8 cellular contexts compared by ENCODE assay signal in genomic region chr15:96340611-96341464, GRCh38. TPM values are rescaled to one million over a fixed set of nuclear protein-coding genes. Genes with fewer than 3 reads are reported as not detected.
DNase-seq lines count a peak whose midpoint lies in the region; ATAC-seq, FAIRE-seq and TF ChIP-seq lines count a peak whose summit lies in the region.

No MANE protein-coding gene starts in this region.

- H3K4me3 ChIP-seq in mesenchymal stem cell (ENCODE audit: insufficient read depth in 1 of 2, low read depth in 1 of 2, low read length in 2 of 2): peak overlapping the region; percentile 64 to 99
- peak overlapping the region; percentile 84 to 90 for H3K4me3 ChIP-seq in uterus

- TF ChIP-seq POLR2A in uterus (IDR thresholded peaks at IDR 0.05) (no peak), GM12892 (IDR thresholded peaks at IDR 0.05; ENCODE audit: low read depth, low read length) (no peak)

- peak overlapping the region; percentile 80 for H2BK5ac ChIP-seq in mesenchymal stem cell (ENCODE audit: low read depth, low read length, poor library complexity, severe bottlenecking)

- H2AFZ ChIP-seq in mesenchymal stem cell (ENCODE audit: low read depth, low read length): no peak overlapping the region

- H3K14ac ChIP-seq in mesenchymal stem cell (ENCODE audit: low read length in 2 of 2): peak overlapping the region; percentile 68 to 78

- H3K4ac ChIP-seq in mesenchymal stem cell (ENCODE audit: low read depth in 1 of 2, low read length in 2 of 2): peak overlapping the region; percentile 96 to 99

- H3K36me3 ChIP-seq in mesenchymal stem cell (ENCODE audit: control insufficient read depth in 1 of 2, insufficient read depth in 2 of 2, low read depth in 1 of 2, low read length in 2 of 2): peaks cover 32 to 66% of the 10 kb centered on the region in 2 experiments
- no peaks in the 10 kb centered on the region for H3K36me3 ChIP-seq in uterus

- WGBS in mesenchymal stem cell: under 1% methylated on average over 52 of the region's 62 CpGs

- H3K79me1 ChIP-seq in mesenchymal stem cell (replicated peaks; ENCODE audit: low read length, poor library complexity, severe bottlenecking): no peaks in the 10 kb centered on the region

- peak overlapping the region; percentile 93 for H2BK15ac ChIP-seq in mesenchymal stem cell (ENCODE audit: low read depth, poor library complexity, severe bottlenecking)

- H3K9me3 ChIP-seq in mesenchymal stem cell (ENCODE audit: control insufficient read depth, low read length) (no peaks in the 10 kb centered on the region), uterus (no peaks in the 10 kb centered on the region)

- H3K4me1 ChIP-seq in mesenchymal stem cell (ENCODE audit: control insufficient read depth, insufficient read depth, low read depth, low read length) (peaks cover 20% of the 10 kb centered on the region), uterus (no peaks in the 10 kb centered on the region)

- peak overlapping the region; percentile 99 for H3K9ac ChIP-seq in mesenchymal stem cell (ENCODE audit: low read length)

- no peak for FAIRE-seq in GM12892 (lab: Jason Lieb, UNC)

- no peak for TF ChIP-seq CTCF in uterus (IDR thresholded peaks at IDR 0.05)

- no peaks in the 10 kb centered on the region for H3K27me3 ChIP-seq in mesenchymal stem cell (ENCODE audit: control insufficient read depth in 1 of 2, insufficient read depth in 1 of 2, low read length in 2 of 2)
- no peaks in the 10 kb centered on the region for H3K27me3 ChIP-seq in uterus

- ATAC-seq in GM18498 (IDR thresholded peaks at IDR 0.05; ENCODE audit: unreplicated experiment): peak; percentile 29
- ATAC-seq in HG02678 (IDR thresholded peaks at IDR 0.05; ENCODE audit: unreplicated experiment): no peak
- no peak for ATAC-seq in HG02870 (IDR thresholded peaks at IDR 0.05; ENCODE audit: unreplicated experiment)

- H3K27ac ChIP-seq in mesenchymal stem cell (ENCODE audit: low read length, poor library complexity, severe bottlenecking): peak overlapping the region; percentile 96
- H3K27ac ChIP-seq in uterus: peak overlapping the region; percentile 94 to 100

- peak overlapping the region; percentile 90 for H4K8ac ChIP-seq in mesenchymal stem cell (ENCODE audit: low read length)

- peak overlapping the region; percentile 71 to 75 for H2BK12ac ChIP-seq in mesenchymal stem cell (ENCODE audit: low read length in 2 of 2)

- peak overlapping the region; percentile 26 for H2AK5ac ChIP-seq in mesenchymal stem cell (ENCODE audit: low read length, severe bottlenecking)

- intact Hi-C loops in uterus (cut with DNase I; ENCODE audit: low total_unique reads): no loop called here

- peak overlapping the region; percentile 99 for H2BK120ac ChIP-seq in mesenchymal stem cell (ENCODE audit: low read depth, low read length)

- peak overlapping the region; percentile 0 to 70 for H3K23ac ChIP-seq in mesenchymal stem cell (ENCODE audit: low read length in 2 of 2)

- peak overlapping the region; percentile 79 for H3K4me2 ChIP-seq in mesenchymal stem cell (ENCODE audit: low read length, poor library complexity, severe bottlenecking)

- DNase-seq in NCI-H2171 treated with DMSO at 0.1 percent for 48 hours (lab: John Stamatoyannopoulos, UW) (peak; percentile 80), ecto neural progenitor cell (ENCODE audit: low spot score) (peak; percentile 84), mesenchymal stem cell (peak; percentile 74), uterus (peak; percentile 55 to 64), GM12892 (ENCODE audit: insufficient read length) (no peak)

- peak overlapping the region; percentile 89 for H4K91ac ChIP-seq in mesenchymal stem cell (ENCODE audit: low read length)

- peak overlapping the region; percentile 97 to 98 for H3K18ac ChIP-seq in mesenchymal stem cell (ENCODE audit: low read depth in 1 of 2, low read length in 2 of 2)

RNA-seq across cellular contexts. Expression of gene NR2F2, which starts 10.3 kb away (rescaled TPM):
- 117 TPM for polyA plus RNA-seq in mesenchymal stem cell (2013, experiment 1 of 2)
- polyA plus RNA-seq in mesenchymal stem cell (2013, experiment 2 of 2): 115 TPM
- 100 to 1,000 TPM in 1 of 4 donors, 10 to 100 TPM in 3; 23.6 to 255 (median 51.9) TPM for total RNA-seq in uterus
- 0.70 TPM for polyA plus RNA-seq in GM12892 (2012; ENCODE audit: missing spikeins)
